Comparison of ENCODE assay signal across 8 cellular contexts in genomic region chr18:12657849-12658829, GRCh38. TPM values are rescaled to one million over a fixed set of nuclear protein-coding genes. Genes with fewer than 3 reads are reported as not detected.
DNase-seq lines count a peak whose midpoint lies in the region; ATAC-seq and TF ChIP-seq lines count a peak whose summit lies in the region.

Gene SPIRE1, minus strand, starts transcription at chr18:12658107. Its CDS starts 241 bp downstream, at chr18:12657866.

- peak; percentile 76 for ATAC-seq in GM19452 (IDR thresholded peaks at IDR 0.05; ENCODE audit: unreplicated experiment)
- ATAC-seq in HG03571 (IDR thresholded peaks at IDR 0.05; ENCODE audit: unreplicated experiment): peak; percentile 69

- H3K4me1 Mint-ChIP-seq in CD8-positive, alpha-beta memory T cell: peaks cover 14 to 21% (median 18%) of the 10 kb centered on the region in 3 donors

- no peaks in the 10 kb centered on the region for H3K27me3 ChIP-seq in CD8-positive, alpha-beta memory T cell (ENCODE audit: insufficient read depth, low read length, poor library complexity, severe bottlenecking)
- no peaks in the 10 kb centered on the region for H3K27me3 ChIP-seq in right atrium auricular region

- no peaks in the 10 kb centered on the region for H3K9me3 Mint-ChIP-seq in CD8-positive, alpha-beta memory T cell

- peak within 1 kb of the TSS; percentile 85 to 94 (median 89) for H3K4me3 Mint-ChIP-seq in CD8-positive, alpha-beta memory T cell

- POLR2A ChIA-PET in CD8-positive, alpha-beta memory T cell (lab: Charles Lee): interaction anchor here (0.5 to 0.6 kb wide), 2 partner anchors 266 to 281 kb away, joined by 3 read pairs; partner anchors contain the start of gene AFG3L2

- peaks cover 0 to 2% of the 10 kb centered on the region in 2 donors for H3K27me3 Mint-ChIP-seq in CD8-positive, alpha-beta memory T cell

- peak within 1 kb of the TSS; percentile 87 for H3K9ac ChIP-seq in SK-N-MC (ENCODE audit: insufficient read length)

- intact Hi-C loops in posterior cingulate gyrus (cut with DNase I): loop anchor here (1.0 to 10.0 kb wide), 4 partner anchors 123 to 281 kb away; partner anchors contain the start of genes AFG3L2 and PRELID3A

- H3K27ac ChIP-seq in CD8-positive, alpha-beta memory T cell (ENCODE audit: low read depth, low read length): peak within 1 kb of the TSS; percentile 30
- H3K27ac ChIP-seq in SK-N-MC (0 out of 2 replicates have a peak within 1 kb of the TSS, but pooled peaks have one; percentile 20), right atrium auricular region (peak within 1 kb of the TSS; percentile 95 to 99)

- peaks cover 0 to 2% (median 0%) of the 10 kb centered on the region in 3 donors for H3K36me3 Mint-ChIP-seq in CD8-positive, alpha-beta memory T cell

- H3K9me3 ChIP-seq in CD8-positive, alpha-beta memory T cell (ENCODE audit: low read length): no peaks in the 10 kb centered on the region
- H3K9me3 ChIP-seq in SK-N-MC (ENCODE audit: low read depth, low read length) (no peaks in the 10 kb centered on the region), right atrium auricular region (no peaks in the 10 kb centered on the region)

- CTCF ChIA-PET in CD8-positive, alpha-beta memory T cell (lab: Charles Lee): interaction anchor here (0.9 to 3.5 kb wide), 4 partner anchors 13 to 330 kb away, joined by 3 to 23 read pairs (median 5); no protein-coding TSS in a partner anchor

- DNase-seq in CD8-positive, alpha-beta memory T cell: peak; percentile 19 to 60 (median 34)
- no peak for DNase-seq in SK-N-MC (ENCODE audit: low read depth, low spot score)
- peak in 57 of 58 donors; percentile 16 to 85 (median 68) for DNase-seq in anterior cingulate cortex (lab: John Stamatoyannopoulos, UW)
- DNase-seq in right atrium auricular region (ENCODE audit: low spot score): peak; percentile 68
- peak; percentile 51 to 96 (median 73) for DNase-seq in posterior cingulate gyrus
- no peak for DNase-seq in NCI-H2107 treated with DMSO at 0.1 percent for 48 hours (lab: John Stamatoyannopoulos, UW; ENCODE audit: unreplicated experiment)

- no peaks in the 10 kb centered on the region for H3K36me3 ChIP-seq in CD8-positive, alpha-beta memory T cell (ENCODE audit: insufficient read depth, low read length)
- H3K36me3 ChIP-seq in SK-N-MC (ENCODE audit: insufficient read depth, low read length) (no peaks in the 10 kb centered on the region), right atrium auricular region (no peaks in the 10 kb centered on the region)

- peaks cover 7% of the 10 kb centered on the region for H3K4me1 ChIP-seq in CD8-positive, alpha-beta memory T cell (ENCODE audit: insufficient read depth, low read length)
- H3K4me1 ChIP-seq in right atrium auricular region: peaks cover 0 to 32% of the 10 kb centered on the region in 2 donors

- peak within 1 kb of the TSS in 7 of 8 donors; percentile 50 to 97 (median 63) for H3K27ac Mint-ChIP-seq in CD8-positive, alpha-beta memory T cell

- peak within 1 kb of the TSS; percentile 59 for H3K4me3 ChIP-seq in CD8-positive, alpha-beta memory T cell (ENCODE audit: low read length)
- H3K4me3 ChIP-seq in SK-N-MC (peak within 1 kb of the TSS; percentile 99), right atrium auricular region (peak within 1 kb of the TSS; percentile 75 to 88)

- peak in 1 of 2 donors; percentile 48 for TF ChIP-seq CTCF in right atrium auricular region (IDR thresholded peaks at IDR 0.05)

RNA-seq across cellular contexts. Expression of gene SPIRE1, which starts in this region (rescaled TPM):
- 1 to 10 TPM; 8.1 to 9.9 TPM for total RNA-seq in CD8-positive, alpha-beta memory T cell
- polyA plus RNA-seq in CD8-positive, alpha-beta memory T cell: 2.2 TPM
- total RNA-seq in right atrium auricular region: 10 to 100 TPM; 34.7 to 42.9 TPM

Comparison
In these comparisons a context has a peak if more than half of its experiments do, and no peak if none do; other contexts are left out.
1. DNase-seq: peak in CD8-positive, alpha-beta memory T cell (5 of 5), anterior cingulate cortex (57 of 58), right atrium auricular region (single experiment) and posterior cingulate gyrus (10 of 10); none in SK-N-MC (single experiment) and NCI-H2107 treated with DMSO at 0.1 percent for 48 hours (single experiment).
2. H3K27ac ChIP-seq: peak in every context shown above with its lines; median percentile 97 in right atrium auricular region; 30 in CD8-positive, alpha-beta memory T cell; 20 in SK-N-MC.
3. Peak in every context shown above with its lines, with median percentiles within 50 percentile points of each other: H3K4me3 ChIP-seq.